In the genomic region with DNA sequence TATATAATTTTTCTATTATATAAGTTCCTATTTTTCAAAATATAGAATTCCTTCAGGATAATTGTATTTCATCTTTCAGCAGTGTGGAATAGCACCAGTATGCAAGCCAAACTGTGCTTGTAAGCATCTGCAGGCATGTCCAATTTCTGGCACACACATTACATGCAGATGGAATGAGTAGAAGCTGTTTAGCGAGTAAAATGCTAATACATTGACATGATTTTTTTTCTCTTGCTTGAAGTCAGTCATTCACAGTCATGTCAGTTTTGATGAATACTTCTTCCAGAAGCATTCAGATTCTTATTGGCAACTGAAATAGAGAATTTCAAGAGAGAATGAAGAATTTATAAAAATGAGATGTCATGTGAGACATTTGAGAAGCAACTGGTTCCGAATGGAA, we compare ENCODE assay signal across 21 cellular contexts.
DNase-seq lines count a peak whose midpoint lies in the region; ATAC-seq and TF ChIP-seq lines count a peak whose summit lies in the region.
"Had no signal": no experiment of that assay in that cellular context is flagged by ENCODE, and none has a peak within 500 bp of the region (broad histone marks: within the 10 kb centered on the region; RNA-seq: fewer than 3 reads in every experiment).

No MANE protein-coding gene starts in this region.

- H3K4me3 ChIP-seq in choroid plexus epithelial cell (ENCODE audit: low read depth, low read length) (no peak overlapping the region), neural cell (ENCODE audit: low read length) (no peak overlapping the region), vagina (no peak overlapping the region)
- H3K4me3 ChIP-seq: BLaER1 treated with 17β-estradiol and CSF1 and Interleukin-3, amounts not matched to agents 10 nM and 100 nM; GM23338; HAP-1; Peyer's patch; SJCRH30 had no signal

- H3K36me3 ChIP-seq in neural cell (ENCODE audit: insufficient read depth, low read length) (no peaks in the 10 kb centered on the region), vagina (no peaks in the 10 kb centered on the region)
- H3K36me3 ChIP-seq: HAP-1 had no signal

- H3K9ac ChIP-seq in neural cell (ENCODE audit: low read length): no peak overlapping the region
- H3K9ac ChIP-seq: BLaER1 treated with 17β-estradiol and CSF1 and Interleukin-3, amounts not matched to agents 10 nM and 100 nM had no signal

- no peak for ATAC-seq in activated T-cell treated with anti-CD3 and anti-CD28 coated beads, Interleukin-2, amount 50 U/mL, for 72 hours (replicated peaks in 1 of 2)
- ATAC-seq in HG03025 (IDR thresholded peaks at IDR 0.05; ENCODE audit: low FRiP score, unreplicated experiment): no peak
- ATAC-seq: GM23338 had no signal

- intact Hi-C loops in vagina (cut with DNase I): no loop called here

- peak overlapping the region; percentile 60 for H3K4me2 ChIP-seq in neural cell (ENCODE audit: low read length)
- H3K4me2 ChIP-seq: GM23338 had no signal

- H2AFZ ChIP-seq in neural cell (ENCODE audit: low read depth, low read length): no peak overlapping the region
- H2AFZ ChIP-seq: GM23338 had no signal

- H3K9me3 ChIP-seq in neural cell (ENCODE audit: low read length) (no peaks in the 10 kb centered on the region), vagina (no peaks in the 10 kb centered on the region)
- H3K9me3 ChIP-seq: Caco-2, HAP-1, Peyer's patch, SJCRH30 had no signal

- no peak for TF ChIP-seq POLR2A in vagina (IDR thresholded peaks at IDR 0.05)

- H3K79me2 ChIP-seq in neural cell (replicated peaks; ENCODE audit: insufficient read depth, low read length): peaks cover 29% of the 10 kb centered on the region

- no peaks in the 10 kb centered on the region for H3K27me3 Mint-ChIP-seq in activated T-cell treated with anti-CD3 and anti-CD28 coated beads, Interleukin-2, amount 50 U/mL, for 72 hours (ENCODE audit: low read depth)
- H3K27me3 Mint-ChIP-seq: CD4-positive, alpha-beta memory T cell had no signal

- H3K27ac ChIP-seq in neural cell (ENCODE audit: low read length) (peak overlapping the region; percentile 62), vagina (no peak overlapping the region)
- H3K27ac ChIP-seq: BLaER1 treated with 17β-estradiol and CSF1 and Interleukin-3, amounts not matched to agents 10 nM and 100 nM; Peyer's patch; SJCRH30 had no signal

- no peak for TF ChIP-seq CTCF in choroid plexus epithelial cell (conservative IDR thresholded peaks at IDR 0.05; ENCODE audit: low read depth, low read length)
- TF ChIP-seq CTCF in neural cell (IDR thresholded peaks at IDR 0.05; ENCODE audit: poor library complexity, severe bottlenecking): no peak
- TF ChIP-seq CTCF in vagina (IDR thresholded peaks at IDR 0.05): no peak

- H3K9me3 Mint-ChIP-seq in activated T-cell treated with anti-CD3 and anti-CD28 coated beads, Interleukin-2, amount 50 U/mL, for 72 hours: no peaks in the 10 kb centered on the region
- H3K9me3 Mint-ChIP-seq: CD4-positive, alpha-beta memory T cell; GM23338 had no signal

- H3K27ac Mint-ChIP-seq in activated T-cell treated with anti-CD3 and anti-CD28 coated beads, Interleukin-2, amount 50 U/mL, for 72 hours: no peak overlapping the region
- H3K27ac Mint-ChIP-seq: GM23338 had no signal

- H3K4me3 Mint-ChIP-seq in activated T-cell treated with anti-CD3 and anti-CD28 coated beads, Interleukin-2, amount 50 U/mL, for 72 hours: no peak overlapping the region
- H3K4me3 Mint-ChIP-seq: CD4-positive, alpha-beta memory T cell; GM23338 had no signal

- peaks cover 14% of the 10 kb centered on the region for H3K4me1 Mint-ChIP-seq in activated T-cell treated with anti-CD3 and anti-CD28 coated beads, Interleukin-2, amount 50 U/mL, for 72 hours (ENCODE audit: low read depth)

- peaks cover 12% of the 10 kb centered on the region for H3K4me1 ChIP-seq in vagina
- H3K4me1 ChIP-seq: Caco-2, HAP-1, Peyer's patch had no signal

- H4K20me1 ChIP-seq in neural cell (ENCODE audit: insufficient read depth): no peaks in the 10 kb centered on the region

- peaks cover 3% of the 10 kb centered on the region for H3F3A ChIP-seq in neural cell (ENCODE audit: insufficient read depth, low read length, poor library complexity, severe bottlenecking)

- no peaks in the 10 kb centered on the region for H3K9me2 ChIP-seq in neural cell (ENCODE audit: insufficient read depth, low read length)

- no peak for TF ChIP-seq RAD21 in neural cell (conservative IDR thresholded peaks at IDR 0.05)

- peak; percentile 74 for TF ChIP-seq EP300 in neural cell (conservative IDR thresholded peaks at IDR 0.05; ENCODE audit: poor library complexity, severe bottlenecking)

- H3K36me3 Mint-ChIP-seq in activated T-cell treated with anti-CD3 and anti-CD28 coated beads, Interleukin-2, amount 50 U/mL, for 72 hours (ENCODE audit: insufficient read depth in 2 of 2): peaks cover 0 to 7% of the 10 kb centered on the region in 2 donors

- in situ Hi-C loops in G401 (cut with HindIII; ENCODE audit: low sequenced_read_pairs): no loop called here

- peak; percentile 79 for DNase-seq in G401 (ENCODE audit: low spot score)
- peak; percentile 40 for DNase-seq in NCI-H446 treated with DMSO at 0.1 percent for 48 hours (lab: John Stamatoyannopoulos, UW)
- DNase-seq in choroid plexus epithelial cell (ENCODE audit: low read depth): peak; percentile 37
- DNase-seq in activated T-cell treated with anti-CD3 and anti-CD28 coated beads, Interleukin-2, amount 50 U/mL, for 72 hours: no peak
- DNase-seq in vagina (ENCODE audit: extremely low spot score in 2 of 2): no peak
- DNase-seq: Caco-2; CD4-positive, alpha-beta memory T cell; DMS153; Karpas-422; NCI-H1417; NCI-H187 treated with DMSO at 0.1 percent for 48 hours; NCI-H2107; NCI-H510A treated with DMSO at 0.1 percent for 48 hours; NCI-H82; SJCRH30 had no signal

- H3K27me3 ChIP-seq in neural cell (ENCODE audit: insufficient read depth, low read depth, low read length) (no peaks in the 10 kb centered on the region), vagina (no peaks in the 10 kb centered on the region)
- H3K27me3 ChIP-seq: BLaER1 treated with 17β-estradiol and CSF1 and Interleukin-3, amounts not matched to agents 10 nM and 100 nM; Peyer's patch; SJCRH30 had no signal

TF ChIP-seq in neural cell, 6 proteins besides CTCF, POLR2A, EP300 and RAD21:
- peak; percentile 54 for TF ChIP-seq POLR2AphosphoS5 (IDR thresholded peaks at IDR 0.05)
- no peak for TF ChIP-seq MXI1 (conservative IDR thresholded peaks at IDR 0.05; ENCODE audit: poor library complexity, severe bottlenecking)
- TF ChIP-seq TAF1 (IDR thresholded peaks at IDR 0.05; ENCODE audit: low read depth): no peak
- TF ChIP-seq REST (IDR thresholded peaks at IDR 0.05; ENCODE audit: borderline replicate concordance): peak; percentile 21

Comparison
In these comparisons a context has a peak if more than half of its experiments do, and no peak if none do; other contexts are left out.
1. DNase-seq: peak in G401 (single experiment), NCI-H446 treated with DMSO at 0.1 percent for 48 hours (single experiment) and choroid plexus epithelial cell (single experiment); none in activated T-cell treated with anti-CD3 and anti-CD28 coated beads, Interleukin-2, amount 50 U/mL, for 72 hours (0 of 2) and vagina (0 of 2).